16 cellular contexts compared by ENCODE assay signal in the genomic region with DNA sequence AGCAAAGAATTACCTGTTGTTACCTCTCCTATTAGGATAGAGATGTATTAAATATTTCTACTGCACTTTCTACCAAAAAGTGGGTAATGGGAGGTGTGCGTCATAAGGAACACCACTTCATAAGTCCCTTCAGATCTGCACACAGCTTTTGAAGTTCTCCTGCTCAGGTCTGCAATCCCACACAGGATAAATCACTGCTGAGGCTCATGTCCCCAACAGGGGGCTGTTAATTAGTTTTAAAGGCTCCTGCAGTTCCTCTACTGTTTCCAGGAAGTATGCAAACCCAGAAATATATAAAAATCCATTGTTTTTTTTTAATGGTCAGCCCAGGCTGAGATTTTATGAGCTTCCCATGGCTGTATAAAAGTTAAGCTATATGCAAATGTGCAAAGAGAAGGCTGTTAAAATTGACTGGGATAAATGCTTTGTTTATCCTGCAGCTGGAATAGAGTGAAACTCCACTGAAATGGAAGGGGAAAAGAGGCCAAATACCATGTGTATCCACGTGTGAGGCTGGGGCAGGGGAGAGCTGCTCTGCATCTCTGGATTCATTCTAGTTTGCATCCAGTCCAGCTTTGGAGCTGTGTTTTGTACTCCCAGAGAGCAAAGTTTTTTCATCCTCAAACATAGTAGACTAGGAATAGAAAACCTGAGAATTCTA.
DNase-seq lines count a peak whose midpoint lies in the region; ATAC-seq and TF ChIP-seq lines count a peak whose summit lies in the region.
"Had no signal": no experiment of that assay in that cellular context is flagged by ENCODE, and none has a peak within 500 bp of the region (broad histone marks: within the 10 kb centered on the region; RNA-seq: fewer than 3 reads in every experiment).

No MANE protein-coding gene starts in this region.

- no peak overlapping the region for H2BK15ac ChIP-seq in mesendoderm (replicated peaks; ENCODE audit: low read depth)

- H3K9me3 ChIP-seq in osteoblast (ENCODE audit: low read depth, low read length), result peaks cover 3% of the 10 kb centered on the region
- H3K9me3 ChIP-seq in T-helper 17 cell (ENCODE audit: control insufficient read depth, low read length, poor library complexity, severe bottlenecking), result no peaks in the 10 kb centered on the region
- H3K9me3 ChIP-seq: A549; BLaER1 treated with 17β-estradiol and CSF1 and Interleukin-3, amounts not matched to agents 10 nM and 100 nM had no signal

- H3K4me1 Mint-ChIP-seq in activated naive CD8-positive, alpha-beta T cell treated with anti-CD3 and anti-CD28 coated beads, Interleukin-2, amount 10 ng/mL, durations not matched to agents 7 days and 5 days, result no peaks in the 10 kb centered on the region
- H3K4me1 Mint-ChIP-seq in activated naive CD8-positive, alpha-beta T cell treated with anti-CD3 and anti-CD28 coated beads for 36 hours, result no peaks in the 10 kb centered on the region
- no peaks in the 10 kb centered on the region for H3K4me1 Mint-ChIP-seq in T-helper 17 cell

- no peak overlapping the region for H3K4me2 ChIP-seq in mesendoderm (ENCODE audit: low read length)
- H3K4me2 ChIP-seq in osteoblast (ENCODE audit: insufficient read depth, low read length), result no peak overlapping the region
- H3K4me2 ChIP-seq: A549; BLaER1 treated with 17β-estradiol and CSF1 and Interleukin-3, amounts not matched to agents 10 nM and 100 nM had no signal

- no peaks in the 10 kb centered on the region for H3K36me3 ChIP-seq in mesendoderm (ENCODE audit: control insufficient read depth, insufficient read depth, low read length)
- H3K36me3 ChIP-seq in osteoblast (ENCODE audit: insufficient read depth, low read length), result no peaks in the 10 kb centered on the region
- H3K36me3 ChIP-seq: BLaER1 treated with 17β-estradiol and CSF1 and Interleukin-3, amounts not matched to agents 10 nM and 100 nM had no signal

- H3K79me2 ChIP-seq in mesendoderm (ENCODE audit: control insufficient read depth, insufficient read depth, low read length), result no peaks in the 10 kb centered on the region
- no peaks in the 10 kb centered on the region for H3K79me2 ChIP-seq in osteoblast (ENCODE audit: insufficient read depth, low read length)

- no peaks in the 10 kb centered on the region for H4K20me1 ChIP-seq in osteoblast (ENCODE audit: insufficient read depth, low read length)
- H4K20me1 ChIP-seq: BLaER1 treated with 17β-estradiol and CSF1 and Interleukin-3, amounts not matched to agents 10 nM and 100 nM had no signal

- H3K56ac ChIP-seq in mesendoderm (ENCODE audit: low read length), result no peak overlapping the region

- no peak overlapping the region for H2AK5ac ChIP-seq in mesendoderm (ENCODE audit: low read length)

- no peak overlapping the region for H4K5ac ChIP-seq in mesendoderm (ENCODE audit: low read length)

- no peak overlapping the region for H2AFZ ChIP-seq in osteoblast (ENCODE audit: low read length)

- TF ChIP-seq CTCF in osteoblast (IDR thresholded peaks at IDR 0.05; ENCODE audit: extremely low read depth, low read depth, low read length), result no peak

- no peak overlapping the region for H4K8ac ChIP-seq in mesendoderm (ENCODE audit: low read depth, low read length)

- H3K79me1 ChIP-seq in mesendoderm (ENCODE audit: low read length), result no peaks in the 10 kb centered on the region

- H3K27ac ChIP-seq in mesendoderm (ENCODE audit: low read depth, low read length) (no peak overlapping the region), osteoblast (ENCODE audit: low read depth, low read length) (no peak overlapping the region)
- H3K27ac ChIP-seq: 22Rv1; A549; BLaER1 treated with 17β-estradiol and CSF1 and Interleukin-3, amounts not matched to agents 10 nM and 100 nM had no signal

- no peak overlapping the region for H3K4ac ChIP-seq in mesendoderm (ENCODE audit: low read depth, low read length)

- H3K27me3 ChIP-seq in mesendoderm (ENCODE audit: insufficient read depth, low read length, poor library complexity), result no peaks in the 10 kb centered on the region
- H3K27me3 ChIP-seq in osteoblast (ENCODE audit: insufficient read depth, low read length), result no peaks in the 10 kb centered on the region
- H3K27me3 ChIP-seq: BLaER1 treated with 17β-estradiol and CSF1 and Interleukin-3, amounts not matched to agents 10 nM and 100 nM had no signal

- H2BK120ac ChIP-seq in mesendoderm (ENCODE audit: low read depth, low read length), result no peak overlapping the region

- no peak overlapping the region for H2BK5ac ChIP-seq in mesendoderm (ENCODE audit: low read length)

- WGBS in mesendoderm (ENCODE audit: extremely low coverage, insufficient coverage, low lambda C conversion rate), result no CpG with 5 or more reads among the region's 2 CpGs

- no peak overlapping the region for H3K4me3 ChIP-seq in mesendoderm (ENCODE audit: low read length)
- H3K4me3 ChIP-seq in osteoblast (ENCODE audit: insufficient read depth, low read length), result no peak overlapping the region
- H3K4me3 ChIP-seq: A549; BLaER1 treated with 17β-estradiol and CSF1 and Interleukin-3, amounts not matched to agents 10 nM and 100 nM had no signal

- ATAC-seq in activated naive CD8-positive, alpha-beta T cell treated with anti-CD3 and anti-CD28 coated beads, Interleukin-2, amount 10 ng/mL, durations not matched to agents 7 days and 5 days (ENCODE audit: low read depth), result no peak
- ATAC-seq in T-helper 17 cell (no peak), HG02884 (IDR thresholded peaks at IDR 0.05; ENCODE audit: unreplicated experiment) (no peak)
- ATAC-seq: A549; CD8-positive, alpha-beta T cell had no signal

- DNase-seq in activated naive CD8-positive, alpha-beta T cell treated with anti-CD3 and anti-CD28 coated beads, Interleukin-2, amount 10 ng/mL, durations not matched to agents 7 days and 5 days, result no peak
- DNase-seq in activated naive CD8-positive, alpha-beta T cell treated with anti-CD3 and anti-CD28 coated beads for 36 hours, result no peak
- DNase-seq in NCI-H69 (lab: John Stamatoyannopoulos, UW), result peak; percentile 10
- peak; percentile 10 for DNase-seq in mesendoderm
- DNase-seq in osteoblast (ENCODE audit: insufficient read length, low spot score, missing footprints), result peak; percentile 70
- DNase-seq in T-helper 17 cell, result no peak
- DNase-seq in NCI-H524 treated with DMSO at 0.1 percent for 48 hours (lab: John Stamatoyannopoulos, UW), result no peak
- DNase-seq: Calu3; CD8-positive, alpha-beta T cell; DMS79 treated with DMSO at 0.1 percent for 48 hours; GF-D8; HCEC 1CT had no signal

- peaks cover 1% of the 10 kb centered on the region for H3K9me3 Mint-ChIP-seq in activated naive CD8-positive, alpha-beta T cell treated with anti-CD3 and anti-CD28 coated beads, Interleukin-2, amount 10 ng/mL, durations not matched to agents 7 days and 5 days
- H3K9me3 Mint-ChIP-seq in activated naive CD8-positive, alpha-beta T cell treated with anti-CD3 and anti-CD28 coated beads for 36 hours, result no peaks in the 10 kb centered on the region

- POLR2A ChIA-PET in activated naive CD8-positive, alpha-beta T cell treated with anti-CD3 and anti-CD28 coated beads, Interleukin-2, amount 10 ng/mL, durations not matched to agents 7 days and 5 days (lab: Charles Lee), result no interaction called here

- H3K27me3 Mint-ChIP-seq in activated naive CD8-positive, alpha-beta T cell treated with anti-CD3 and anti-CD28 coated beads, Interleukin-2, amount 10 ng/mL, durations not matched to agents 7 days and 5 days, result no peaks in the 10 kb centered on the region
- H3K27me3 Mint-ChIP-seq in activated naive CD8-positive, alpha-beta T cell treated with anti-CD3 and anti-CD28 coated beads for 36 hours, result no peaks in the 10 kb centered on the region
- H3K27me3 Mint-ChIP-seq in T-helper 17 cell, result no peaks in the 10 kb centered on the region

- H3K36me3 Mint-ChIP-seq in activated naive CD8-positive, alpha-beta T cell treated with anti-CD3 and anti-CD28 coated beads, Interleukin-2, amount 10 ng/mL, durations not matched to agents 7 days and 5 days, result no peaks in the 10 kb centered on the region
- no peaks in the 10 kb centered on the region for H3K36me3 Mint-ChIP-seq in activated naive CD8-positive, alpha-beta T cell treated with anti-CD3 and anti-CD28 coated beads for 36 hours
- H3K36me3 Mint-ChIP-seq in T-helper 17 cell (ENCODE audit: low read depth), result no peaks in the 10 kb centered on the region
- H3K36me3 Mint-ChIP-seq: CD8-positive, alpha-beta T cell had no signal

- peak overlapping the region; percentile 42 for H3K27ac Mint-ChIP-seq in activated naive CD8-positive, alpha-beta T cell treated with anti-CD3 and anti-CD28 coated beads, Interleukin-2, amount 10 ng/mL, durations not matched to agents 7 days and 5 days
- H3K27ac Mint-ChIP-seq in activated naive CD8-positive, alpha-beta T cell treated with anti-CD3 and anti-CD28 coated beads for 36 hours, result no peak overlapping the region
- no peak overlapping the region for H3K27ac Mint-ChIP-seq in T-helper 17 cell
- H3K27ac Mint-ChIP-seq: CD8-positive, alpha-beta T cell had no signal

- H3K4me3 Mint-ChIP-seq in activated naive CD8-positive, alpha-beta T cell treated with anti-CD3 and anti-CD28 coated beads, Interleukin-2, amount 10 ng/mL, durations not matched to agents 7 days and 5 days, result no peak overlapping the region
- H3K4me3 Mint-ChIP-seq in activated naive CD8-positive, alpha-beta T cell treated with anti-CD3 and anti-CD28 coated beads for 36 hours, result no peak overlapping the region
- H3K4me3 Mint-ChIP-seq in T-helper 17 cell, result no peak overlapping the region
- H3K4me3 Mint-ChIP-seq: CD8-positive, alpha-beta T cell had no signal

- H3K4me1 ChIP-seq in mesendoderm (ENCODE audit: control insufficient read depth, low read depth, low read length) (no peaks in the 10 kb centered on the region), osteoblast (ENCODE audit: insufficient read depth, low read length) (no peaks in the 10 kb centered on the region)
- H3K4me1 ChIP-seq: A549; BLaER1 treated with 17β-estradiol and CSF1 and Interleukin-3, amounts not matched to agents 10 nM and 100 nM had no signal

- no peak overlapping the region for H3K9ac ChIP-seq in mesendoderm (ENCODE audit: low read length)
- H3K9ac ChIP-seq: BLaER1 treated with 17β-estradiol and CSF1 and Interleukin-3, amounts not matched to agents 10 nM and 100 nM had no signal

- H3K23ac ChIP-seq in mesendoderm (ENCODE audit: low read length), result no peak overlapping the region

- H3K18ac ChIP-seq in mesendoderm (ENCODE audit: low read length), result no peak overlapping the region

Comparison
In these comparisons a context has a peak if more than half of its experiments do, and no peak if none do; other contexts are left out.
1. DNase-seq: peak in NCI-H69 (single experiment), mesendoderm (single experiment) and osteoblast (single experiment); none in activated naive CD8-positive, alpha-beta T cell treated with anti-CD3 and anti-CD28 coated beads, Interleukin-2, amount 10 ng/mL, durations not matched to agents 7 days and 5 days (single experiment), activated naive CD8-positive, alpha-beta T cell treated with anti-CD3 and anti-CD28 coated beads for 36 hours (single experiment), T-helper 17 cell (0 of 3) and NCI-H524 treated with DMSO at 0.1 percent for 48 hours (single experiment).